In genomic region chr9:78970375-78970774, GRCh38 we compare ENCODE assay signal across 21 cellular contexts.
DNase-seq lines count a peak whose midpoint lies in the region; ATAC-seq, FAIRE-seq and TF ChIP-seq lines count a peak whose summit lies in the region.
"Had no signal": no experiment of that assay in that cellular context is flagged by ENCODE, and none has a peak within 500 bp of the region (broad histone marks: within the 10 kb centered on the region; RNA-seq: fewer than 3 reads in every experiment).

No MANE protein-coding gene starts in this region.

- H3K4me1 ChIP-seq in HUES64 (ENCODE audit: insufficient read depth, low read length) (peaks cover 41% of the 10 kb centered on the region), H1 (replicated peaks in 1 of 4; ENCODE audit: control insufficient read depth in 3 of 4, insufficient read depth in 4 of 4, low read length in 3 of 4) (peaks cover 0 to 17% (median 10%) of the 10 kb centered on the region in 4 experiments; a peak in 4 of 7 replicates), spleen (no peaks in the 10 kb centered on the region)

- H3K27ac Mint-ChIP-seq in nephron progenitor cell, result peak overlapping the region; percentile 14
- H3K27ac Mint-ChIP-seq in activated CD8-positive, alpha-beta T cell treated with anti-CD3 and anti-CD28 coated beads for 36 hours, result no peak overlapping the region
- H3K27ac Mint-ChIP-seq: CD4-positive, alpha-beta T cell; HFFc6 had no signal

- H3K4me2 ChIP-seq in H1 (ENCODE audit: insufficient read depth in 1 of 2, low read depth in 2 of 2, low read length in 2 of 2), result no peak overlapping the region

- peak; percentile 3 for DNase-seq in NCI-H510A treated with DMSO at 0.1 percent for 48 hours (lab: John Stamatoyannopoulos, UW)
- DNase-seq in NCI-H510A (lab: John Stamatoyannopoulos, UW), result no peak
- DNase-seq in H1 (ENCODE audit: low read depth in 1 of 2, low spot score in 2 of 2), result no peak
- no peak for DNase-seq in nephron progenitor cell
- DNase-seq in activated CD8-positive, alpha-beta T cell treated with anti-CD3 and anti-CD28 coated beads for 36 hours, result no peak
- no peak for DNase-seq in spleen
- no peak for DNase-seq in ecto neural progenitor cell (ENCODE audit: low spot score)
- DNase-seq: ACHN; AML-193; Caco-2; CD4-positive, alpha-beta T cell; H7; HFFc6 had no signal

- 0 out of 2 replicates have a peak, but pooled peaks cover 8% of the 10 kb centered on the region for H3K9me3 ChIP-seq in HUES64 (ENCODE audit: insufficient read depth, low read depth, low read length)
- H3K9me3 ChIP-seq in H1 (ENCODE audit: insufficient read depth in 2 of 2, low read depth in 1 of 2, low read length in 1 of 2), result peaks cover 0 to 5% of the 10 kb centered on the region in 2 experiments; a peak in 1 of 4 replicates
- no peaks in the 10 kb centered on the region for H3K9me3 ChIP-seq in spleen
- H3K9me3 ChIP-seq: Caco-2 had no signal

- H4K5ac ChIP-seq in H1 (ENCODE audit: insufficient read length, low read depth, low read length), result no peak overlapping the region

- no peak overlapping the region for H4K8ac ChIP-seq in H1 (ENCODE audit: extremely low read depth, insufficient read depth, low read length)

- H2AK5ac ChIP-seq in H1 (ENCODE audit: low read depth, low read length), result no peak overlapping the region

- H2BK12ac ChIP-seq in H1 (ENCODE audit: low read depth, low read length), result no peak overlapping the region

- H3K27ac ChIP-seq in HUES64 (ENCODE audit: low read depth, low read length) (0 out of 2 replicates have a peak overlapping the region, but pooled peaks have one; percentile 18), H1 (ENCODE audit: low read depth, low read length) (no peak overlapping the region), spleen (no peak overlapping the region)
- H3K27ac ChIP-seq: C4-2B had no signal

- H2BK15ac ChIP-seq in H1 (ENCODE audit: low read length), result no peak overlapping the region

- peaks cover 9% of the 10 kb centered on the region for H3K36me3 Mint-ChIP-seq in nephron progenitor cell (ENCODE audit: low read depth)
- H3K36me3 Mint-ChIP-seq in activated CD8-positive, alpha-beta T cell treated with anti-CD3 and anti-CD28 coated beads for 36 hours (ENCODE audit: low read depth), result no peaks in the 10 kb centered on the region

- H4K91ac ChIP-seq in H1 (replicated peaks; ENCODE audit: insufficient read length, low read length), result no peak overlapping the region

- no peaks in the 10 kb centered on the region for H3K79me1 ChIP-seq in H1 (ENCODE audit: low read depth, low read length)

- H3K79me2 ChIP-seq in H1 (ENCODE audit: control insufficient read depth in 1 of 2, insufficient read depth in 2 of 2, low read length in 2 of 2), result no peaks in the 10 kb centered on the region

- H3K4me3 ChIP-seq in HUES64 (ENCODE audit: low read length), result no peak overlapping the region
- no peak overlapping the region for H3K4me3 ChIP-seq in H1 (ENCODE audit: extremely low read depth in 1 of 4, insufficient read depth in 2 of 4, low read depth in 3 of 4, low read length in 4 of 4)
- no peak overlapping the region for H3K4me3 ChIP-seq in spleen

- H3K27me3 ChIP-seq in HUES64 (ENCODE audit: insufficient read depth, low read length), result no peaks in the 10 kb centered on the region
- no peaks in the 10 kb centered on the region for H3K27me3 ChIP-seq in H1 (replicated peaks in 1 of 4; ENCODE audit: control insufficient read depth in 3 of 4, extremely low read depth in 1 of 4, insufficient read depth in 3 of 4, low read length in 3 of 4)
- no peaks in the 10 kb centered on the region for H3K27me3 ChIP-seq in spleen (replicated peaks in 1 of 7)

- H3K14ac ChIP-seq in H1 (ENCODE audit: insufficient read length), result no peak overlapping the region

- no peak for TF ChIP-seq RAD21 in H1 (IDR thresholded peaks at IDR 0.05 in 1 of 2, conservative IDR thresholded peaks at IDR 0.05 in 1 of 2; ENCODE audit: low read depth in 2 of 2, low read length in 2 of 2)

- H3K9ac ChIP-seq in HUES64 (ENCODE audit: low read depth, low read length), result no peak overlapping the region
- H3K9ac ChIP-seq in H1 (replicated peaks in 1 of 4; ENCODE audit: extremely low read depth in 1 of 4, low read depth in 3 of 4, low read length in 3 of 4), result no peak overlapping the region

- peak overlapping the region; percentile 60 for H2BK120ac ChIP-seq in H1 (replicated peaks; ENCODE audit: low read depth, low read length)

- H3K4me3 Mint-ChIP-seq in nephron progenitor cell, result no peak overlapping the region
- H3K4me3 Mint-ChIP-seq in activated CD8-positive, alpha-beta T cell treated with anti-CD3 and anti-CD28 coated beads for 36 hours, result no peak overlapping the region
- H3K4me3 Mint-ChIP-seq: CD4-positive, alpha-beta T cell; HFFc6 had no signal

- no peak overlapping the region for H3K18ac ChIP-seq in H1 (ENCODE audit: extremely low read depth, low read length)

- H4K20me1 ChIP-seq in H1 (replicated peaks in 1 of 2; ENCODE audit: control insufficient read depth in 1 of 2, insufficient read depth in 2 of 2, low read length in 2 of 2), result no peaks in the 10 kb centered on the region

- FAIRE-seq in H1 (lab: Jason Lieb, UNC), result no peak
- FAIRE-seq: A204.1, D721Med, G401.6, GM12891, GM19239 had no signal

- intact Hi-C loops in activated CD8-positive, alpha-beta T cell treated with anti-CD3 and anti-CD28 coated beads for 36 hours (cut with micrococcal nuclease), result no loop called here
- intact Hi-C loops in spleen (cut with DNase I; ENCODE audit: low total_unique reads), result no loop called here

- POLR2A ChIA-PET in H1 (lab: Charles Lee; ENCODE audit: partially characterized antibody), result no interaction called here
- POLR2A ChIA-PET in activated CD8-positive, alpha-beta T cell treated with anti-CD3 and anti-CD28 coated beads for 36 hours (lab: Charles Lee), result no interaction called here

- no peak overlapping the region for H3K56ac ChIP-seq in H1 (replicated peaks; ENCODE audit: insufficient read length, low read depth, low read length)

- H3K27me3 Mint-ChIP-seq in nephron progenitor cell (ENCODE audit: low read depth, poor library complexity), result no peaks in the 10 kb centered on the region
- no peaks in the 10 kb centered on the region for H3K27me3 Mint-ChIP-seq in activated CD8-positive, alpha-beta T cell treated with anti-CD3 and anti-CD28 coated beads for 36 hours
- H3K27me3 Mint-ChIP-seq: CD4-positive, alpha-beta T cell had no signal

- H3K36me3 ChIP-seq in HUES64 (ENCODE audit: insufficient read depth, low read length) (no peaks in the 10 kb centered on the region), H1 (ENCODE audit: control insufficient read depth in 2 of 4, insufficient read depth in 4 of 4, low read length in 3 of 4) (no peaks in the 10 kb centered on the region), spleen (no peaks in the 10 kb centered on the region)

- H2BK20ac ChIP-seq in H1 (ENCODE audit: low read length), result peak overlapping the region; percentile 36; the same call in 1 of the 2 replicates

- no peak overlapping the region for H2AFZ ChIP-seq in H1 (ENCODE audit: low read length)

- H3K4me1 Mint-ChIP-seq in nephron progenitor cell, result peaks cover 23% of the 10 kb centered on the region
- H3K4me1 Mint-ChIP-seq in activated CD8-positive, alpha-beta T cell treated with anti-CD3 and anti-CD28 coated beads for 36 hours (ENCODE audit: low read depth), result no peaks in the 10 kb centered on the region

- no peak overlapping the region for H3K23ac ChIP-seq in H1 (ENCODE audit: insufficient read length)

- TF ChIP-seq CTCF in H1 (IDR thresholded peaks at IDR 0.05; ENCODE audit: control extremely low read depth in 1 of 3, insufficient read depth in 1 of 3, low read depth in 1 of 3, low read length in 3 of 3) (no peak), nephron progenitor cell (IDR thresholded peaks at IDR 0.05) (no peak), spleen (IDR thresholded peaks at IDR 0.05 in 8 of 11, conservative IDR thresholded peaks at IDR 0.05 in 3 of 11) (no peak)
- TF ChIP-seq CTCF in activated CD8-positive, alpha-beta T cell treated with anti-CD3 and anti-CD28 coated beads for 36 hours (IDR thresholded peaks at IDR 0.05), result no peak

- H2BK5ac ChIP-seq in H1 (ENCODE audit: low read depth, low read length), result no peak overlapping the region

- CTCF ChIA-PET in H1 (lab: Charles Lee; ENCODE audit: partially characterized antibody), result interaction anchor here (0.9 to 1.3 kb wide), 2 partner anchors 10 to 12 kb away, joined by 4 to 5 read pairs; no protein-coding TSS in a partner anchor
- CTCF ChIA-PET in activated CD8-positive, alpha-beta T cell treated with anti-CD3 and anti-CD28 coated beads for 36 hours (lab: Charles Lee), result no interaction called here

- no peaks in the 10 kb centered on the region; the same call in 1 of the 2 replicates for H3K23me2 ChIP-seq in H1 (ENCODE audit: low read depth, low read length)

- H3K4ac ChIP-seq in H1 (replicated peaks; ENCODE audit: insufficient read length, low read depth, low read length), result no peak overlapping the region

- H3K9me3 Mint-ChIP-seq in nephron progenitor cell, result peaks cover 17% of the 10 kb centered on the region
- no peaks in the 10 kb centered on the region for H3K9me3 Mint-ChIP-seq in activated CD8-positive, alpha-beta T cell treated with anti-CD3 and anti-CD28 coated beads for 36 hours
- H3K9me3 Mint-ChIP-seq: HFFc6 had no signal

- ATAC-seq in activated CD8-positive, alpha-beta T cell treated with anti-CD3 and anti-CD28 coated beads for 36 hours, result no peak
- ATAC-seq: HCT116 had no signal

- WGBS in HUES64, result 75% methylated on average over 2 of the region's 2 CpGs
- 47% methylated on average over 2 of the region's 2 CpGs; no CpG with 5 or more reads in 1 of the 2 experiments for WGBS in H1 (ENCODE audit: extremely low coverage in 1 of 2, insufficient coverage in 1 of 2, insufficient read length in 1 of 2, insufficient replicate concordance in 2 of 2, low coverage in 1 of 2, low lambda C conversion rate in 2 of 2, missing lambda C conversion rate in 1 of 2), 2 experiments
- 73 to 84% (median 76%) methylated on average over 2 of the region's 2 CpGs for WGBS in spleen, 5 donors

- no peak for TF ChIP-seq EP300 in H1 (IDR thresholded peaks at IDR 0.05; ENCODE audit: borderline replicate concordance in 1 of 2, low read depth in 2 of 2, low read length in 2 of 2)

- TF ChIP-seq POLR2A in H1 (IDR thresholded peaks at IDR 0.05; ENCODE audit: control extremely low read depth in 1 of 2, low read depth in 2 of 2, low read length in 2 of 2), result no peak
- no peak for TF ChIP-seq POLR2A in spleen (IDR thresholded peaks at IDR 0.05)

TF ChIP-seq in H1, 55 proteins besides CTCF, POLR2A, EP300 and RAD21:
- no peak for TF ChIP-seq TBP (IDR thresholded peaks at IDR 0.05; ENCODE audit: low read depth, low read length)
- TF ChIP-seq CHD2 (IDR thresholded peaks at IDR 0.05; ENCODE audit: low read length), result no peak
- 0 out of 2 replicates have a peak, but pooled peaks have one; percentile 57 for TF ChIP-seq BACH1 (IDR thresholded peaks at IDR 0.05; ENCODE audit: low read length)
- TF ChIP-seq RNF2 (IDR thresholded peaks at IDR 0.05; ENCODE audit: borderline replicate concordance, low read depth, low read length, missing control alignments, poor library complexity, severe bottlenecking), result no peak
- no peak for TF ChIP-seq CREB1 (IDR thresholded peaks at IDR 0.05)
- no peak for TF ChIP-seq EZH2 (IDR thresholded peaks at IDR 0.05; ENCODE audit: low read depth, low read length, severe bottlenecking)
